Comparison of ENCODE assay signal across 14 cellular contexts in the genomic region with DNA sequence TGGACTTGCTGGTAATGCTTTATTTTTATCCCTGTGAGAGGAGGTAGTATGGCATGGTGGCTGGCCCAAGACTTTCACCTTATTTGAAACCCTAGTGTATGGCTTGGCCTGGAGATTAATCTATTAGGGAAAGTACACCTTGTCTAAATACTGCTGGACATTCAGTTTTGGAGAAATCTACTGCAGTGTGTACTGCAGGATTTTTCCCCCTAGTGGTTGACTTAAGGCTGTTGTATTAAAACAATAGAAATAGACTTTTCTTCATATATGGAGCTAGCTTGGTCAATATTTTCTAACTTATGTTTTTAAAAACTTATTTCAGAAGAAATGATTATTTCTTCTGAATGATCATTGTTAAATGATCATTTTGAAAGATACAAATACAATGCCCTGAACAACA. TPM values are rescaled to one million over a fixed set of nuclear protein-coding genes. Genes with fewer than 3 reads are reported as not detected.
DNase-seq lines count a peak whose midpoint lies in the region; ATAC-seq and TF ChIP-seq lines count a peak whose summit lies in the region.
"Had no signal": no experiment of that assay in that cellular context is flagged by ENCODE, and none has a peak within 500 bp of the region (broad histone marks: within the 10 kb centered on the region; RNA-seq: fewer than 3 reads in every experiment).

No MANE protein-coding gene starts in this region.

- H3K27ac ChIP-seq in breast epithelium (no peak overlapping the region), PC-3 (ENCODE audit: low read length) (no peak overlapping the region), esophagus muscularis mucosa (replicated peaks in 1 of 4) (peak overlapping the region; percentile 67 to 82 (median 69)), uterus (no peak overlapping the region), SJCRH30 (no peak overlapping the region)
- H3K27ac ChIP-seq: BLaER1 treated with 17β-estradiol and CSF1 and Interleukin-3, amounts not matched to agents 10 nM and 100 nM had no signal

- no peak for TF ChIP-seq CTCF in MCF 10A (IDR thresholded peaks at IDR 0.05; ENCODE audit: unreplicated experiment)
- TF ChIP-seq CTCF in breast epithelium (IDR thresholded peaks at IDR 0.05), result no peak
- TF ChIP-seq CTCF in PC-3 (conservative IDR thresholded peaks at IDR 0.05; ENCODE audit: low read depth, low read length), result peak; percentile 61
- peak in 2 of 3 experiments; percentile 29 to 51 for TF ChIP-seq CTCF in esophagus muscularis mucosa (IDR thresholded peaks at IDR 0.05)
- peak in 3 of 4 experiments; percentile 17 to 44 (median 25) for TF ChIP-seq CTCF in uterus (IDR thresholded peaks at IDR 0.05)

- peak; percentile 36; the same call in 1 of the 2 replicates for ATAC-seq in PC-3

- no peaks in the 10 kb centered on the region for H3K9me2 ChIP-seq in PC-3 (replicated peaks; ENCODE audit: low read length)

- intact Hi-C loops in MCF 10A (cut with micrococcal nuclease) (no loop called here), breast epithelium (cut with DNase I; ENCODE audit: low total_unique reads) (no loop called here), PC-3 (cut with micrococcal nuclease) (no loop called here), esophagus muscularis mucosa (cut with DNase I) (loop anchor here (10.0 kb wide), 1 partner anchor 605 kb away; no protein-coding TSS in a partner anchor), uterus (cut with DNase I; ENCODE audit: low total_unique reads) (no loop called here), posterior vena cava (cut with DNase I) (no loop called here)

- no peaks in the 10 kb centered on the region for H4K20me1 ChIP-seq in PC-3 (ENCODE audit: low read length)
- H4K20me1 ChIP-seq: BLaER1 treated with 17β-estradiol and CSF1 and Interleukin-3, amounts not matched to agents 10 nM and 100 nM had no signal

- POLR2A ChIA-PET in MCF 10A (lab: Yijun Ruan, JAX), result interaction anchor here (0.6 kb wide), 1 partner anchor 1775 kb away, joined by 3 read pairs; no protein-coding TSS in a partner anchor
- POLR2A ChIA-PET in PC-3 (lab: Charles Lee; ENCODE audit: unreplicated experiment), result no interaction called here

- H3K4me1 Mint-ChIP-seq in MCF 10A (ENCODE audit: insufficient read depth, unreplicated experiment), result no peaks in the 10 kb centered on the region

- no peak overlapping the region for H2AFZ ChIP-seq in PC-3 (ENCODE audit: low read length)

- no peaks in the 10 kb centered on the region for H3K27me3 Mint-ChIP-seq in MCF 10A (ENCODE audit: insufficient read depth, unreplicated experiment)

- no peaks in the 10 kb centered on the region for H3K79me2 ChIP-seq in PC-3 (ENCODE audit: low read length)

- TF ChIP-seq EP300 in esophagus muscularis mucosa (IDR thresholded peaks at IDR 0.05), result no peak

- H3K36me3 ChIP-seq in breast epithelium, result no peaks in the 10 kb centered on the region
- no peaks in the 10 kb centered on the region for H3K36me3 ChIP-seq in PC-3 (ENCODE audit: low read depth, low read length)
- H3K36me3 ChIP-seq in esophagus muscularis mucosa, result no peaks in the 10 kb centered on the region
- H3K36me3 ChIP-seq in uterus, result no peaks in the 10 kb centered on the region
- no peaks in the 10 kb centered on the region for H3K36me3 ChIP-seq in SJCRH30
- H3K36me3 ChIP-seq: BLaER1 treated with 17β-estradiol and CSF1 and Interleukin-3, amounts not matched to agents 10 nM and 100 nM; esophagus squamous epithelium had no signal

- H3K4me1 ChIP-seq in breast epithelium, result no peaks in the 10 kb centered on the region
- no peaks in the 10 kb centered on the region for H3K4me1 ChIP-seq in PC-3 (ENCODE audit: insufficient read depth, low read length)
- peaks cover 0 to 57% (median 29%) of the 10 kb centered on the region in 4 donors for H3K4me1 ChIP-seq in esophagus muscularis mucosa
- H3K4me1 ChIP-seq in uterus, result no peaks in the 10 kb centered on the region
- no peaks in the 10 kb centered on the region for H3K4me1 ChIP-seq in SJCRH30
- H3K4me1 ChIP-seq: BLaER1 treated with 17β-estradiol and CSF1 and Interleukin-3, amounts not matched to agents 10 nM and 100 nM had no signal

- CTCF ChIA-PET in MCF 10A (lab: Yijun Ruan, JAX), result interaction anchor here (0.6 to 1.7 kb wide), 5 partner anchors 9 to 1314 kb away, joined by 3 to 8 read pairs (median 3); no protein-coding TSS in a partner anchor
- CTCF ChIA-PET in PC-3 (lab: Charles Lee), result interaction anchor here (0.6 kb wide), 2 partner anchors 72 to 291 kb away, joined by 3 to 4 read pairs; no protein-coding TSS in a partner anchor

- H3F3A ChIP-seq in PC-3 (ENCODE audit: low read length, unreplicated experiment), result no peaks in the 10 kb centered on the region

- DNase-seq in MCF 10A (ENCODE audit: unreplicated experiment) (peak; percentile 5), breast epithelium (ENCODE audit: low spot score in 2 of 2) (no peak), PC-3 (peak; percentile 24), esophagus muscularis mucosa (ENCODE audit: extremely low spot score) (no peak), uterus (no peak), posterior vena cava (ENCODE audit: low spot score) (no peak), SJCRH30 (no peak), NCI-H748 (lab: John Stamatoyannopoulos, UW; ENCODE audit: unreplicated experiment) (no peak)
- DNase-seq: amygdala; esophagus squamous epithelium; MV-4-11; NK-92 treated with Interleukin-12 subunit alpha and Interleukin-12 subunit beta, amount 100 ng/mL, for 24 hours; T1000 had no signal

- H3K9me3 ChIP-seq in breast epithelium (no peaks in the 10 kb centered on the region), PC-3 (ENCODE audit: low read length) (no peaks in the 10 kb centered on the region), esophagus muscularis mucosa (no peaks in the 10 kb centered on the region), uterus (no peaks in the 10 kb centered on the region), SJCRH30 (replicated peaks) (no peaks in the 10 kb centered on the region)
- H3K9me3 ChIP-seq: BLaER1 treated with 17β-estradiol and CSF1 and Interleukin-3, amounts not matched to agents 10 nM and 100 nM; esophagus squamous epithelium had no signal

- no peak overlapping the region for H3K4me2 ChIP-seq in PC-3 (ENCODE audit: low read length)
- H3K4me2 ChIP-seq: BLaER1 treated with 17β-estradiol and CSF1 and Interleukin-3, amounts not matched to agents 10 nM and 100 nM had no signal

- no peaks in the 10 kb centered on the region for H3K27me3 ChIP-seq in breast epithelium
- no peaks in the 10 kb centered on the region for H3K27me3 ChIP-seq in PC-3 (ENCODE audit: low read length)
- H3K27me3 ChIP-seq in esophagus muscularis mucosa, result no peaks in the 10 kb centered on the region
- H3K27me3 ChIP-seq in uterus, result no peaks in the 10 kb centered on the region
- no peaks in the 10 kb centered on the region for H3K27me3 ChIP-seq in SJCRH30
- H3K27me3 ChIP-seq: BLaER1 treated with 17β-estradiol and CSF1 and Interleukin-3, amounts not matched to agents 10 nM and 100 nM; esophagus squamous epithelium had no signal

- no peak overlapping the region for H3K9ac ChIP-seq in PC-3 (ENCODE audit: low read length)
- H3K9ac ChIP-seq: BLaER1 treated with 17β-estradiol and CSF1 and Interleukin-3, amounts not matched to agents 10 nM and 100 nM had no signal

- TF ChIP-seq POLR2A in breast epithelium (IDR thresholded peaks at IDR 0.05) (no peak), esophagus muscularis mucosa (IDR thresholded peaks at IDR 0.05; ENCODE audit: low read depth) (no peak), uterus (IDR thresholded peaks at IDR 0.05) (no peak)

- H3K4me3 ChIP-seq in breast epithelium (no peak overlapping the region), PC-3 (ENCODE audit: low read length) (no peak overlapping the region), esophagus muscularis mucosa (no peak overlapping the region), uterus (no peak overlapping the region), SJCRH30 (no peak overlapping the region)
- H3K4me3 ChIP-seq: BLaER1 treated with 17β-estradiol and CSF1 and Interleukin-3, amounts not matched to agents 10 nM and 100 nM; esophagus squamous epithelium had no signal

- H3K4me3 Mint-ChIP-seq in MCF 10A (ENCODE audit: unreplicated experiment), result no peak overlapping the region

- H3K27ac Mint-ChIP-seq in MCF 10A (ENCODE audit: low read depth, unreplicated experiment), result no peak overlapping the region

- no peaks in the 10 kb centered on the region for H3K36me3 Mint-ChIP-seq in MCF 10A (ENCODE audit: insufficient read depth, unreplicated experiment)

- no peaks in the 10 kb centered on the region for H3K9me3 Mint-ChIP-seq in MCF 10A (ENCODE audit: unreplicated experiment)

- no TSS peak for BruUV-seq in MCF 10A (replicated peaks; lab: Mats Ljungman, UMichigan)
- BruUV-seq in PC-3 (replicated peaks; lab: Mats Ljungman, UMichigan), result no TSS peak

RNA-seq across cellular contexts. Expression of a gene that starts 13.9 kb away (rescaled TPM):
- total RNA-seq in MCF 10A (2022) (not detected in 2 replicates), breast epithelium (under 1 TPM in 2 of 3 donors, not detected in 1; 0.33 to 0.59 TPM), PC-3 (2014; rRNA removed) (not detected in 2 replicates), esophagus muscularis mucosa (10 to 100 TPM; 14.5 to 29.3 (median 16.9) TPM), uterus (10 to 100 TPM in 2 of 4 donors, 1 to 10 TPM in 1, under 1 TPM in 1; under 0.01 to 31.7 (median 17.3) TPM), posterior vena cava (1 to 10 TPM in 1 of 2 donors, under 1 TPM in 1; 0.29 to 1.2 TPM)
- total RNA-seq in SJCRH30 (2014; rRNA removed; shearing (Covaris generic)), result not detected in 2 replicates

Comparison
In these comparisons a context has a peak if more than half of its experiments do, and no peak if none do; other contexts are left out.
1. DNase-seq: peak in MCF 10A (single experiment) and PC-3 (single experiment); none in breast epithelium (0 of 2), esophagus muscularis mucosa (single experiment), uterus (0 of 2), posterior vena cava (single experiment), SJCRH30 (0 of 2) and NCI-H748 (single experiment).
2. CTCF ChIP-seq: peak in PC-3 (single experiment), esophagus muscularis mucosa (2 of 3) and uterus (3 of 4); none in MCF 10A (single experiment) and breast epithelium (0 of 3).
3. H3K27ac ChIP-seq: peak in esophagus muscularis mucosa (4 of 4); none in breast epithelium (0 of 2), PC-3 (single experiment), uterus (0 of 2) and SJCRH30 (single experiment).